In the genomic region with DNA sequence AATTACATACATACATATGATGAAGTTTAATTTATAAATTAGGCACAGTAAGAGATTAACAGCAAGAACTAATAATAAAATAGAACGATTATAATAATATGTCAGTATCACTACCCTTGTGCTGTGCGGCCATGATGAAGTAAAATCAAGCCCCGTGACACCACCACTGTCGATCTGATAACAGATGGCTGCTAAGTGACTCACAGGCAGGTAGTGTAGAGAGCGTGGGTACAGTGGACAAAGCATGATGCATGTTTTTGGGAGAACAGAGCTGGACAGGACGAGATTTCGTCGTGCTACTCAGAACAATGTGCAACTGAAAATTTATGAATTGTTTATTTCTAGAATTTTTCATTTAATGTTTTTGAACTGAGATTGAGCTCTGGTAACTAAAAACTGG, we compare ENCODE assay signal across 18 cellular contexts.
DNase-seq lines count a peak whose midpoint lies in the region; ATAC-seq, FAIRE-seq and TF ChIP-seq lines count a peak whose summit lies in the region.
"Had no signal": no experiment of that assay in that cellular context is flagged by ENCODE, and none has a peak within 500 bp of the region (broad histone marks: within the 10 kb centered on the region; RNA-seq: fewer than 3 reads in every experiment).

No MANE protein-coding gene starts in this region.

- H3K36me3 ChIP-seq in sigmoid colon = no peaks in the 10 kb centered on the region
- H3K36me3 ChIP-seq: BE2C had no signal

- H3K27me3 ChIP-seq in sigmoid colon = no peaks in the 10 kb centered on the region
- H3K27me3 ChIP-seq: BE2C had no signal

- H3K4me1 ChIP-seq in sigmoid colon = peaks cover 0 to 16% (median 3%) of the 10 kb centered on the region in 4 donors
- H3K4me1 ChIP-seq: BE2C had no signal

- H3K9me3 ChIP-seq in sigmoid colon = peaks cover 0 to 6% (median under 1%) of the 10 kb centered on the region in 4 donors
- H3K9me3 ChIP-seq: BE2C had no signal

- intact Hi-C loops in sigmoid colon (cut with DNase I) = no loop called here

- FAIRE-seq in RCC 7860 (lab: Jason Lieb, UNC) (no peak), urothelium cell line (lab: Jason Lieb, UNC) (no peak)
- FAIRE-seq: GM12891 had no signal

- TF ChIP-seq EP300 in sigmoid colon (IDR thresholded peaks at IDR 0.05) = no peak

- in situ Hi-C loops in GM13976 (cut with MboI; ENCODE audit: low sequenced_read_pairs, unreplicated experiment) = no loop called here

- TF ChIP-seq CTCF in sigmoid colon (IDR thresholded peaks at IDR 0.05) (no peak), GM13976 (IDR thresholded peaks at IDR 0.05; ENCODE audit: borderline replicate concordance, control extremely low read depth, extremely low read depth, insufficient read depth, missing control alignments) (no peak)

- 90 to 92% methylated on average over 8 of the region's 8 CpGs for WGBS in sigmoid colon, 2 donors

- no peak for ATAC-seq in HG02642 (IDR thresholded peaks at IDR 0.05; ENCODE audit: poor library complexity, unreplicated experiment)
- ATAC-seq: Right ventricle myocardium inferior had no signal

- DNase-seq in DMS 273 (lab: John Stamatoyannopoulos, UW; ENCODE audit: unreplicated experiment) (peak; percentile 1), DMS 273 treated with DMSO at 0.1 percent for 48 hours (lab: John Stamatoyannopoulos, UW) (no peak), RCC 7860 (ENCODE audit: low spot score) (peak; percentile 49), islet precursor cell (peak; percentile 77), urothelium cell line (ENCODE audit: low spot score) (peak; percentile 52), sigmoid colon (no peak), GM13976 (ENCODE audit: low spot score) (no peak)
- DNase-seq: BE2C; CD4-positive, alpha-beta memory T cell; DMS79 treated with DMSO at 0.1 percent for 48 hours; GF-D8; NCI-H187; NCI-H446; NCI-H748 treated with DMSO at 0.1 percent for 48 hours had no signal

- no peak overlapping the region for H3K4me3 ChIP-seq in sigmoid colon

- TF ChIP-seq POLR2A in sigmoid colon (IDR thresholded peaks at IDR 0.05) = no peak

- no peak overlapping the region for H3K27ac ChIP-seq in sigmoid colon
- H3K27ac ChIP-seq: 22Rv1 had no signal

Comparison
In these comparisons a context has a peak if more than half of its experiments do, and no peak if none do; other contexts are left out.
1. DNase-seq: peak in DMS 273 (single experiment), RCC 7860 (single experiment), islet precursor cell (single experiment) and urothelium cell line (single experiment); none in DMS 273 treated with DMSO at 0.1 percent for 48 hours (single experiment), sigmoid colon (single experiment) and GM13976 (single experiment).